ENCODE assay signal across 31 cellular contexts in the genomic region with DNA sequence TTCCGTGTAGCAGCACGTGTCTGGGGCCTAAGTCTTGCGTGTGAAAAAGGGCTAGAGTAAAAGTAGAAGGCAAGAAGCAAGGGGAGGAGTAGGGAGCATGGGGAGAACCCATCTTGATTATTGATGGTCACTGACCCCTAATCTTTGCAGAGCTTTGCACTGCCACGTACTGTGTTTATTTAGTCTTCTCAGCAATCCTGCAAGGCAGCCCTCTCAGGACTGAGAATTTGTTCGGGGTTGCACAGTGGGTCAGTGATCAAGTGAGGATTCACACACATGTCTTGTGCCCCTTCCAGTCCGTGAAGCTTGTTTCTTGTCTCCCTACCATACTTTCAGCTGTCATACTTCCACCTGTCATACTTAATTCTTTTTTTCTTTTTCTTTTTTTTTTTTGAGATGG. TPM values are rescaled to one million over a fixed set of nuclear protein-coding genes. Genes with fewer than 3 reads are reported as not detected.
"Had no signal": no experiment of that assay in that cellular context is flagged by ENCODE, and none has a peak within 500 bp of the region (broad histone marks: within the 10 kb centered on the region; RNA-seq: fewer than 3 reads in every experiment).

No MANE protein-coding gene starts in this region.

- H2AFZ ChIP-seq: parathyroid adenoma had no signal

- H3K9me3 Mint-ChIP-seq: activated CD4-positive, alpha-beta memory T cell treated with anti-CD3 and anti-CD28 coated beads, Interleukin-2, amount 10 ng/mL, durations not matched to agents 7 days and 5 days; activated CD4-positive, alpha-beta T cell treated with anti-CD3 and anti-CD28 coated beads, Interleukin-2, amount 10 ng/mL, durations not matched to agents 7 days and 5 days; activated T-cell treated with anti-CD3 and anti-CD28 coated beads, Interleukin-2, amount 50 U/mL, for 24 hours; activated T-helper 17 cell treated with anti-CD3 and anti-CD28 coated beads, Interleukin-2, amount 50 U/mL, for 72 hours; central memory CD8-positive, alpha-beta T cell; dendritic cell treated with granulocyte-macrophage colony-stimulating factor and Interleukin-4, amounts not matched to agents 40 ng/mL and 50 ng/mL, for 4 days; immature natural killer cell; naive thymus-derived CD8-positive, alpha-beta T cell; neural crest cell had no signal

- H3K27ac ChIP-seq: foreskin keratinocyte, heart left ventricle, parathyroid adenoma, right atrium auricular region, tibial nerve had no signal

- H3K27me3 Mint-ChIP-seq: activated CD4-positive, alpha-beta memory T cell treated with anti-CD3 and anti-CD28 coated beads, Interleukin-2, amount 10 ng/mL, durations not matched to agents 7 days and 5 days; activated CD4-positive, alpha-beta T cell treated with anti-CD3 and anti-CD28 coated beads, Interleukin-2, amount 10 ng/mL, durations not matched to agents 7 days and 5 days; activated T-cell treated with anti-CD3 and anti-CD28 coated beads, Interleukin-2, amount 50 U/mL, for 24 hours; activated T-helper 17 cell treated with anti-CD3 and anti-CD28 coated beads, Interleukin-2, amount 50 U/mL, for 72 hours; central memory CD8-positive, alpha-beta T cell; dendritic cell treated with granulocyte-macrophage colony-stimulating factor and Interleukin-4, amounts not matched to agents 40 ng/mL and 50 ng/mL, for 4 days; naive thymus-derived CD8-positive, alpha-beta T cell had no signal

- H3K4me3 ChIP-seq: heart left ventricle, right atrium auricular region, tibial nerve had no signal

- H3K4me3 Mint-ChIP-seq: activated CD4-positive, alpha-beta memory T cell treated with anti-CD3 and anti-CD28 coated beads, Interleukin-2, amount 10 ng/mL, durations not matched to agents 7 days and 5 days; activated CD4-positive, alpha-beta T cell treated with anti-CD3 and anti-CD28 coated beads, Interleukin-2, amount 10 ng/mL, durations not matched to agents 7 days and 5 days; activated T-cell treated with anti-CD3 and anti-CD28 coated beads, Interleukin-2, amount 50 U/mL, for 24 hours; central memory CD8-positive, alpha-beta T cell; dendritic cell treated with granulocyte-macrophage colony-stimulating factor and Interleukin-4, amounts not matched to agents 40 ng/mL and 50 ng/mL, for 4 days; immature natural killer cell; naive thymus-derived CD8-positive, alpha-beta T cell; neural crest cell had no signal

- H3K9ac ChIP-seq: parathyroid adenoma had no signal

- H3K27me3 ChIP-seq: foreskin keratinocyte, heart left ventricle, right atrium auricular region, tibial nerve had no signal

- FAIRE-seq: bronchial epithelial cell, endometrium, kidney had no signal

- H3K9me3 ChIP-seq: heart left ventricle, right atrium auricular region, tibial nerve had no signal

- ATAC-seq: activated T-helper 17 cell treated with anti-CD3 and anti-CD28 coated beads, Interleukin-2, amount 50 U/mL, for 72 hours; esophagus mucosa; foreskin keratinocyte; heart left ventricle; naive thymus-derived CD8-positive, alpha-beta T cell had no signal

- H3K27ac Mint-ChIP-seq: activated CD4-positive, alpha-beta memory T cell treated with anti-CD3 and anti-CD28 coated beads, Interleukin-2, amount 10 ng/mL, durations not matched to agents 7 days and 5 days; activated CD4-positive, alpha-beta T cell treated with anti-CD3 and anti-CD28 coated beads, Interleukin-2, amount 10 ng/mL, durations not matched to agents 7 days and 5 days; activated T-cell treated with anti-CD3 and anti-CD28 coated beads, Interleukin-2, amount 50 U/mL, for 24 hours; activated T-helper 17 cell treated with anti-CD3 and anti-CD28 coated beads, Interleukin-2, amount 50 U/mL, for 72 hours; dendritic cell treated with granulocyte-macrophage colony-stimulating factor and Interleukin-4, amounts not matched to agents 40 ng/mL and 50 ng/mL, for 4 days; immature natural killer cell had no signal

- DNase-seq: activated CD4-positive, alpha-beta memory T cell treated with anti-CD3 and anti-CD28 coated beads, Interleukin-2, amount 10 ng/mL, durations not matched to agents 7 days and 5 days; activated CD4-positive, alpha-beta T cell treated with anti-CD3 and anti-CD28 coated beads for 1 hour; activated CD4-positive, alpha-beta T cell treated with anti-CD3 and anti-CD28 coated beads, Interleukin-2, amount 10 ng/mL, durations not matched to agents 7 days and 5 days; activated CD8-positive, alpha-beta memory T cell treated with anti-CD3 and anti-CD28 coated beads, Interleukin-2, amount 50 U/mL, for 48 hours; activated gamma-delta T cell treated with Interleukin-2 at 50 U/mL for 16 hours; activated naive CD4-positive, alpha-beta T cell treated with anti-CD3 and anti-CD28 coated beads, Interleukin-2, amount 50 U/mL, for 16 hours; activated T-cell treated with anti-CD3 and anti-CD28 coated beads, Interleukin-2, amount 50 U/mL, for 24 hours; foreskin keratinocyte; heart left ventricle; hypothalamus; immature natural killer cell; midbrain; naive thymus-derived CD8-positive, alpha-beta T cell; nucleus accumbens; stimulated activated CD4-positive, alpha-beta T cell treated with anti-CD3 and anti-CD28 coated beads, Interleukin-15, amount 100 ng/mL, for 24 hours; stimulated activated CD4-positive, alpha-beta T cell treated with anti-CD3 and anti-CD28 coated beads, Interleukin-2, amount 100 ng/mL, for 24 hours; stimulated activated naive CD4-positive, alpha-beta T cell treated with Interleukin-2 at 50 U/mL for 16 hours; T-helper 1 cell; T-helper 9 cell had no signal

RNA-seq across cellular contexts. Expression of a gene that starts 41.0 kb away (rescaled TPM):
- total RNA-seq: esophagus mucosa, foreskin keratinocyte, pulmonary artery endothelial cell, right atrium auricular region had no signal
- polyA plus RNA-seq: foreskin keratinocyte; naive thymus-derived CD8-positive, alpha-beta T cell had no signal
